In genomic region chr6:13289789-13290318, GRCh38 we compare ENCODE assay signal across 1 cellular context.
TF ChIP-seq lines count a peak whose summit lies in the region.

No MANE protein-coding gene starts in this region.

TF ChIP-seq in HepG2, 621 proteins besides CTCF, POLR2A, EP300 and RAD21 (continued from another document and continues in another):
- TF ChIP-seq ZBTB34 (CRISPR knock-in tag; IDR thresholded peaks at IDR 0.05) = no peak
- 0 out of 2 replicates have a peak, but pooled peaks have one; percentile 37 for TF ChIP-seq ZNF430 (CRISPR knock-in tag; IDR thresholded peaks at IDR 0.05)
- no peak for TF ChIP-seq KDM2A (CRISPR knock-in tag; IDR thresholded peaks at IDR 0.05; ENCODE audit: borderline replicate concordance, low read depth)
- peak; percentile 99 for TF ChIP-seq PITX1 (CRISPR knock-in tag; IDR thresholded peaks at IDR 0.05)
- no peak for TF ChIP-seq TOPORS (CRISPR knock-in tag; IDR thresholded peaks at IDR 0.05)
- no peak for TF ChIP-seq ZNF407 (CRISPR knock-in tag; IDR thresholded peaks at IDR 0.05; ENCODE audit: not compliant biosample characterization)
- TF ChIP-seq MTA1 (CRISPR knock-in tag; IDR thresholded peaks at IDR 0.05; ENCODE audit: borderline replicate concordance) = no peak
- TF ChIP-seq GFI1 (CRISPR knock-in tag; IDR thresholded peaks at IDR 0.05; ENCODE audit: borderline replicate concordance) = peak; percentile 89
- TF ChIP-seq ZNF746 (CRISPR knock-in tag; IDR thresholded peaks at IDR 0.05) = no peak
- no peak for TF ChIP-seq KLF15 (CRISPR knock-in tag; IDR thresholded peaks at IDR 0.05; ENCODE audit: borderline replicate concordance)
- TF ChIP-seq FOSL2 (CRISPR knock-in tag; IDR thresholded peaks at IDR 0.05) = peak; percentile 62
- TF ChIP-seq ATF2 (CRISPR knock-in tag; IDR thresholded peaks at IDR 0.05) = peak; percentile 69
- TF ChIP-seq RFX3 (CRISPR knock-in tag; IDR thresholded peaks at IDR 0.05) = no peak
- TF ChIP-seq ZBTB39 (CRISPR knock-in tag; IDR thresholded peaks at IDR 0.05) = no peak
- TF ChIP-seq SPEN (CRISPR knock-in tag; IDR thresholded peaks at IDR 0.05; ENCODE audit: low read depth) = no peak
- no peak for TF ChIP-seq ZNF225 (CRISPR knock-in tag; IDR thresholded peaks at IDR 0.05)
- no peak for TF ChIP-seq CAMTA2 (CRISPR knock-in tag; IDR thresholded peaks at IDR 0.05; ENCODE audit: borderline replicate concordance)
- no peak for TF ChIP-seq ZNF576 (CRISPR knock-in tag; IDR thresholded peaks at IDR 0.05)
- peak; percentile 78; the same call in 1 of the 2 replicates for TF ChIP-seq ZNF362 (CRISPR knock-in tag; IDR thresholded peaks at IDR 0.05; ENCODE audit: borderline replicate concordance)
- no peak for TF ChIP-seq FOXA1 (IDR thresholded peaks at IDR 0.05)
- peak; percentile 68; the same call in 1 of the 2 replicates for TF ChIP-seq FOXA1 (CRISPR knock-in tag; IDR thresholded peaks at IDR 0.05)
- TF ChIP-seq CEBPZ (IDR thresholded peaks at IDR 0.05; ENCODE audit: low read length) = no peak
- no peak for TF ChIP-seq MTF2 (CRISPR knock-in tag; IDR thresholded peaks at IDR 0.05; ENCODE audit: borderline replicate concordance)
- TF ChIP-seq NONO (IDR thresholded peaks at IDR 0.05) = no peak
- no peak for TF ChIP-seq NONO (CRISPR knock-in tag; conservative IDR thresholded peaks at IDR 0.05)
- no peak for TF ChIP-seq HMGA1 (CRISPR knock-in tag; conservative IDR thresholded peaks at IDR 0.05)
- peak; percentile 90 for TF ChIP-seq TBX2 (CRISPR knock-in tag; IDR thresholded peaks at IDR 0.05; ENCODE audit: borderline replicate concordance)
- TF ChIP-seq SRY (CRISPR knock-in tag; IDR thresholded peaks at IDR 0.05) = no peak
- no peak for TF ChIP-seq ZBTB38 (CRISPR knock-in tag; IDR thresholded peaks at IDR 0.05)
- 0 out of 2 replicates have a peak, but pooled peaks have one; percentile 17 for TF ChIP-seq SIN3B (IDR thresholded peaks at IDR 0.05; ENCODE audit: low read length)
- TF ChIP-seq NFIC (IDR thresholded peaks at IDR 0.05; ENCODE audit: low read length) = peak; percentile 78
- TF ChIP-seq IRF9 (CRISPR knock-in tag; IDR thresholded peaks at IDR 0.05; ENCODE audit: borderline replicate concordance) = no peak
- TF ChIP-seq TRIM24 (CRISPR knock-in tag; IDR thresholded peaks at IDR 0.05) = no peak
- TF ChIP-seq MYPOP (CRISPR knock-in tag; IDR thresholded peaks at IDR 0.05) = no peak
- no peak for TF ChIP-seq MAZ (IDR thresholded peaks at IDR 0.05; ENCODE audit: borderline replicate concordance, low read depth, low read length)
- TF ChIP-seq MAZ (CRISPR knock-in tag; IDR thresholded peaks at IDR 0.05; ENCODE audit: low read depth) = no peak
- no peak for TF ChIP-seq HDAC6 (IDR thresholded peaks at IDR 0.05; ENCODE audit: low read depth, low read length)
- peak; percentile 79 for TF ChIP-seq DPF2 (CRISPR knock-in tag; IDR thresholded peaks at IDR 0.05; ENCODE audit: borderline replicate concordance, low read depth)
